Comparison of ENCODE assay signal across 15 cellular contexts in the genomic region with DNA sequence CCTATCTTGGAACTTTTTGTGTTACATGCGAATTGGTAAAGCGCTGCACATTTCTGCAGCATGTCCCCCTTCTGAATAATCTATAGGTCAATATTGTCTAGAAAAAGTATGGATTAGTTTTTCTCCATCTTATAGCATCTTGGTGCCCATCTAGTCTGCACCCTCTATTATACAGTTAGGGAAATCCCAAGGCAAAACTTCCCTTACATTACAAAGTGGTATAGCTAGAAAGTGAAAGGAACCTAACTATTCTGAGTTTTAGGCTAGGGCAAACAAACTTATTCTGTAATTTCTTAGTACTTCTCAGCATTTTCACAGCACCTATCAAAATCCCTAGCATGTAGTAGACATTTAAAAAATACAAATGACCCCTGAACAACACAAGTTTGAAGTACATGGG.
DNase-seq lines count a peak whose midpoint lies in the region; ATAC-seq and TF ChIP-seq lines count a peak whose summit lies in the region.
"Had no signal": no experiment of that assay in that cellular context is flagged by ENCODE, and none has a peak within 500 bp of the region (broad histone marks: within the 10 kb centered on the region; RNA-seq: fewer than 3 reads in every experiment).

No MANE protein-coding gene starts in this region.

- no peak overlapping the region for H2BK5ac ChIP-seq in IMR-90 (ENCODE audit: low read depth, low read length, poor library complexity, severe bottlenecking)

- TF ChIP-seq RAD21 in IMR-90 (IDR thresholded peaks at IDR 0.05; ENCODE audit: low read length), result no peak

- no peaks in the 10 kb centered on the region for H3K9me3 ChIP-seq in IMR-90 (ENCODE audit: control insufficient read depth, insufficient read depth, low read length)
- H3K9me3 ChIP-seq: Caco-2 had no signal

- CTCF ChIA-PET in IMR-90 (lab: Yijun Ruan, JAX), result no interaction called here

- H2BK20ac ChIP-seq in IMR-90 (ENCODE audit: low read depth, low read length), result no peak overlapping the region

- no peak overlapping the region for H3K9ac ChIP-seq in IMR-90 (ENCODE audit: low read depth, low read length)
- H3K9ac ChIP-seq: KMS-11 had no signal

- H4K5ac ChIP-seq in IMR-90 (ENCODE audit: low read depth, low read length), result no peak overlapping the region

- dilution Hi-C loops in IMR-90 (cut with HindIII; ENCODE audit: low sequenced_read_pairs, unreplicated experiment), result no loop called here

- no peak overlapping the region for H3K4ac ChIP-seq in IMR-90 (ENCODE audit: low read depth, low read length)

- H2BK120ac ChIP-seq in IMR-90 (ENCODE audit: low read depth, low read length), result no peak overlapping the region

- H3K4me2 ChIP-seq in IMR-90 (ENCODE audit: low read depth, low read length), result peak overlapping the region; percentile 67
- H3K4me2 ChIP-seq: KMS-11 had no signal

- H3K4me1 ChIP-seq in IMR-90 (ENCODE audit: control insufficient read depth, insufficient read depth, low read length), result no peaks in the 10 kb centered on the region

- no peaks in the 10 kb centered on the region for H3K9me1 ChIP-seq in IMR-90 (ENCODE audit: insufficient read depth, low read length)

- H4K20me1 ChIP-seq in IMR-90 (ENCODE audit: insufficient read depth, low read length), result no peaks in the 10 kb centered on the region

- no peak overlapping the region for H3K18ac ChIP-seq in IMR-90 (ENCODE audit: low read depth, low read length)

- DNase-seq in IMR-90 (no peak), NCI-H774 (lab: John Stamatoyannopoulos, UW) (no peak), left colon (no peak), AML-193 (lab: John Stamatoyannopoulos, UW) (no peak)
- DNase-seq: ACHN; Caco-2; CD4-positive, alpha-beta T cell; DMS79 treated with DMSO at 0.1 percent for 48 hours; GF-D8; H9 had no signal

- H3K14ac ChIP-seq in IMR-90 (replicated peaks; ENCODE audit: low read depth, low read length), result no peak overlapping the region

- H3K27ac ChIP-seq in IMR-90 (ENCODE audit: insufficient read depth, low read length), result no peak overlapping the region
- H3K27ac ChIP-seq: C4-2B, KMS-11 had no signal

- 0 out of 2 replicates have a peak overlapping the region, but pooled peaks have one; percentile 4 for H3K23ac ChIP-seq in IMR-90 (ENCODE audit: low read depth, low read length)

- BruUV-seq in IMR-90 (replicated peaks; lab: Mats Ljungman, UMichigan), result no TSS peak

- no peaks in the 10 kb centered on the region for H3K27me3 ChIP-seq in IMR-90 (ENCODE audit: control insufficient read depth, insufficient read depth, low read length)

- TF ChIP-seq CTCF in IMR-90 (conservative IDR thresholded peaks at IDR 0.05; ENCODE audit: low read depth, low read length), result no peak

- no peak overlapping the region for H3K56ac ChIP-seq in IMR-90 (ENCODE audit: extremely low read depth, insufficient read depth, low read length)

- in situ Hi-C loops in IMR-90 (cut with MboI; ENCODE audit: low sequenced_read_pairs), result no loop called here

- no peak overlapping the region for H2BK15ac ChIP-seq in IMR-90 (ENCODE audit: low read depth, low read length)

- H3K4me3 ChIP-seq in IMR-90 (ENCODE audit: insufficient read depth, low read depth, low read length), result no peak overlapping the region

- TF ChIP-seq POLR2A in IMR-90 (IDR thresholded peaks at IDR 0.05; ENCODE audit: low read depth, low read length), result no peak

- intact Hi-C loops in IMR-90 (cut with micrococcal nuclease), result no loop called here
- intact Hi-C loops in left colon (cut with DNase I, micrococcal nuclease), result no loop called here

- H4K91ac ChIP-seq in IMR-90 (ENCODE audit: insufficient read depth, low read depth, low read length), result no peak overlapping the region

- no peaks in the 10 kb centered on the region for H3K36me3 ChIP-seq in IMR-90 (ENCODE audit: control insufficient read depth, insufficient read depth, low read length)

- ATAC-seq in GM18502 (IDR thresholded peaks at IDR 0.05; ENCODE audit: poor library complexity, unreplicated experiment) (peak; percentile 58), GM19372 (IDR thresholded peaks at IDR 0.05; ENCODE audit: low read depth, unreplicated experiment) (peak; percentile 57), HG02798 (IDR thresholded peaks at IDR 0.05; ENCODE audit: poor library complexity, unreplicated experiment) (peak; percentile 45), IMR-90 (ENCODE audit: low read depth) (no peak), left colon (no peak)

- POLR2A ChIA-PET in IMR-90 (lab: Charles Lee; ENCODE audit: unreplicated experiment), result no interaction called here

- peaks cover 7 to 8% of the 10 kb centered on the region in 2 experiments; a peak in 2 of 4 replicates for H3K79me1 ChIP-seq in IMR-90 (ENCODE audit: low read depth in 1 of 2, low read length in 2 of 2)

- H2AK5ac ChIP-seq in IMR-90 (ENCODE audit: low read depth, low read length), result no peak overlapping the region

- no CpG with 5 or more reads among the region's 2 CpGs for WGBS in IMR-90 (ENCODE audit: extremely low coverage in 2 of 2, insufficient read length in 1 of 2), 2 experiments

- no peak overlapping the region for H2AK9ac ChIP-seq in IMR-90 (replicated peaks; ENCODE audit: low read depth, low read length, poor library complexity)

- no peak overlapping the region for H4K8ac ChIP-seq in IMR-90 (ENCODE audit: low read depth in 2 of 2, low read length in 2 of 2)

- no peak overlapping the region for H2AFZ ChIP-seq in IMR-90 (replicated peaks; ENCODE audit: low read length, poor library complexity)

TF ChIP-seq in IMR-90, 13 proteins besides CTCF, POLR2A, EP300 and RAD21:
- TF ChIP-seq BHLHE40 (IDR thresholded peaks at IDR 0.05; ENCODE audit: low read depth, low read length) (no peak), ELK1 (IDR thresholded peaks at IDR 0.05; ENCODE audit: borderline replicate concordance, low read depth, low read length) (no peak), FOS (IDR thresholded peaks at IDR 0.05; ENCODE audit: low read depth, low read length) (no peak), NFE2L2 (IDR thresholded peaks at IDR 0.05; ENCODE audit: low read depth, low read length) (no peak), SMC3 (IDR thresholded peaks at IDR 0.05; ENCODE audit: low read depth, low read length) (no peak), CHD1 (IDR thresholded peaks at IDR 0.05; ENCODE audit: low read depth, low read length) (no peak), MAFK (IDR thresholded peaks at IDR 0.05; ENCODE audit: low read depth, low read length) (no peak), CEBPB (IDR thresholded peaks at IDR 0.05; ENCODE audit: low read depth, low read length) (no peak), MXI1 (IDR thresholded peaks at IDR 0.05; ENCODE audit: borderline replicate concordance, low read depth, low read length) (no peak), RFX5 (IDR thresholded peaks at IDR 0.05; ENCODE audit: low read depth, low read length) (no peak), MAZ (IDR thresholded peaks at IDR 0.05; ENCODE audit: borderline replicate concordance, low read depth, low read length) (no peak), RCOR1 (IDR thresholded peaks at IDR 0.05; ENCODE audit: insufficient replicate concordance, low read length) (no peak)
- TF ChIP-seq, protein P1, sequence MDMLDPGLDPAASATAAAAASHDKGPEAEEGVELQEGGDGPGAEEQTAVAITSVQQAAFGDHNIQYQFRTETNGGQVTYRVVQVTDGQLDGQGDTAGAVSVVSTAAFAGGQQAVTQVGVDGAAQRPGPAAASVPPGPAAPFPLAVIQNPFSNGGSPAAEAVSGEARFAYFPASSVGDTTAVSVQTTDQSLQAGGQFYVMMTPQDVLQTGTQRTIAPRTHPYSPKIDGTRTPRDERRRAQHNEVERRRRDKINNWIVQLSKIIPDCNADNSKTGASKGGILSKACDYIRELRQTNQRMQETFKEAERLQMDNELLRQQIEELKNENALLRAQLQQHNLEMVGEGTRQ (IDR thresholded peaks at IDR 0.05; ENCODE audit: low read depth, low read length), result no peak

Comparison
In these comparisons a context has a peak if more than half of its experiments do, and no peak if none do; other contexts are left out.
1. ATAC-seq: peak in GM18502 (single experiment), GM19372 (single experiment) and HG02798 (single experiment); none in IMR-90 (single experiment) and left colon (single experiment).